In the genomic region with DNA sequence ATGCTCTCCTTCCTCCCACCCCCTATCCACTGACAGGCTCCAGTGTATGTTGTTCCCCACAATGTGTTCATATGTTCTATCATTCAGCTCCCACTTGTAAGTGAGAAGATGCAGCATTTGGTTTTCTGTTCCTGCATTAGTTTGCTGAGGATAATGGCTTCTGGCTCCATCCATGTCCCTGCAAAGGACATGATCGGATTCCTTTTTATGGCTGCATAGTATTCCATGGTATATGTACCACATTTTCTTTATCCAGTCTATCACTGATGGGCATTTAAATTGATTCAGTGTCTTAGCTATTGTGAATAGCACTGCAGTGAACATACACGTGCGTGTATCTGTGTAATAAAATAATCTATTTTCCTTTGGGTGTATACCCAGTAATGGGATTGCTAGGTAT, we compare ENCODE assay signal across 2 cellular contexts.
TF ChIP-seq lines count a peak whose summit lies in the region.

No MANE protein-coding gene starts in this region.

TF ChIP-seq in HEK293, 187 proteins besides CTCF, POLR2A, EP300 and RAD21:
- peak; percentile 85 for TF ChIP-seq ZNF146 (tag by site-specific recombination; IDR thresholded peaks at IDR 0.05)
- TF ChIP-seq, protein P1, sequence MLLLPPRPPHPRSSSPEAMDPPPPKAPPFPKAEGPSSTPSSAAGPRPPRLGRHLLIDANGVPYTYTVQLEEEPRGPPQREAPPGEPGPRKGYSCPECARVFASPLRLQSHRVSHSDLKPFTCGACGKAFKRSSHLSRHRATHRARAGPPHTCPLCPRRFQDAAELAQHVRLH (tag by site-specific recombination; IDR thresholded peaks at IDR 0.05), result 0 out of 2 replicates have a peak, but pooled peaks have one; percentile 16

TF ChIP-seq in K562, 482 proteins besides CTCF, POLR2A, EP300 and RAD21:
- peak; percentile 72 for TF ChIP-seq ZNF146 (CRISPR knock-in tag; IDR thresholded peaks at IDR 0.05; ENCODE audit: unreplicated experiment)
- 0 out of 4 replicates have a peak, but pooled peaks of 1 of the 2 experiments have one; percentile 24 for TF ChIP-seq KDM1A (IDR thresholded peaks at IDR 0.05)
